24 cellular contexts compared by ENCODE assay signal in the genomic region with DNA sequence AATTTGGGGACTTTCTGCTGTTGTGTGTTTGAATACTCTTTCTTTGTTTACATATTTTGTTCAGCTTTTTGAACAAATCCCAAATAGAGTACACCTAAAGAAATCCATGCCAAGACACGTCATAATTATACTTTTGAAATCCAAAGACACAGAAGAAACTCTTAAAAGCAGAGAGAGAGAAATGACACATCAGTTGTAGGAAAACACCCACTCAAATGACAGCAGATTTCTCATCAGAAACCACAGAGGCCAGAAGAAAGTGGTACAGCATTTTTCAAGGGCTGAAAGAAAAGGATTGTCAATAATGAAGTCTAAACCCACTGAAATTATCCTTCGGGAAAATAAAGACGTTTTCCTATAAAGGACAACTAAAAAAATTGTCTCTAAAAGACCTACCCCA.
DNase-seq lines count a peak whose midpoint lies in the region; ATAC-seq, FAIRE-seq and TF ChIP-seq lines count a peak whose summit lies in the region.
"Had no signal": no experiment of that assay in that cellular context is flagged by ENCODE, and none has a peak within 500 bp of the region (broad histone marks: within the 10 kb centered on the region; RNA-seq: fewer than 3 reads in every experiment).

No MANE protein-coding gene starts in this region.

- peak overlapping the region; percentile 69 for H3K4me3 Mint-ChIP-seq in activated T-helper 1 cell treated with anti-CD3 and anti-CD28 coated beads, Interleukin-12 subunit alpha, Interleukin-12 subunit beta, Interleukin-2, Interleukin-4 antibody, amounts not matched to agents 30 ng/mL and 10 ng/mL and 1 ng/mL, durations not matched to agents 14 hours and 24 hours and 36 hours
- H3K4me3 Mint-ChIP-seq in progenitor cell of endocrine pancreas (ENCODE audit: low read depth), result no peak overlapping the region
- H3K4me3 Mint-ChIP-seq: CD14-positive monocyte; effector memory CD8-positive, alpha-beta T cell; nephron progenitor cell; T-helper 17 cell had no signal

- no peak for TF ChIP-seq CTCF in bronchial epithelial cell (IDR thresholded peaks at IDR 0.05; ENCODE audit: insufficient read depth, low read length, severe bottlenecking)
- no peak for TF ChIP-seq CTCF in progenitor cell of endocrine pancreas (IDR thresholded peaks at IDR 0.05; ENCODE audit: unreplicated experiment)

- DNase-seq in activated naive CD4-positive, alpha-beta T cell treated with anti-CD3 and anti-CD28 coated beads, Interleukin-2, amount 50 U/mL, for 72 hours (ENCODE audit: low spot score in 2 of 2), result no peak
- DNase-seq in activated naive CD4-positive, alpha-beta T cell treated with Interleukin-2 at 50 U/mL for 16 hours, result no peak
- no peak for DNase-seq in activated T-helper 1 cell treated with anti-CD3 and anti-CD28 coated beads, Interleukin-12 subunit alpha, Interleukin-12 subunit beta, Interleukin-2, Interleukin-4 antibody, amounts not matched to agents 30 ng/mL and 10 ng/mL and 1 ng/mL, durations not matched to agents 14 hours and 24 hours and 36 hours (ENCODE audit: low spot score)
- DNase-seq in bronchial epithelial cell (ENCODE audit: low read depth), result peak; percentile 92
- no peak for DNase-seq in stimulated activated naive CD8-positive, alpha-beta T cell treated with anti-CD3 and anti-CD28 coated beads, Interleukin-15, Interleukin-2, amounts not matched to agents 100 U/mL and 50 U/mL, for 24 hours
- no peak for DNase-seq in dedifferentiated amniotic fluid mesenchymal stem cell (ENCODE audit: extremely low spot score)
- no peak for DNase-seq in progenitor cell of endocrine pancreas (ENCODE audit: low spot score, unreplicated experiment)
- DNase-seq: colonic mucosa; DMS 273 treated with DMSO at 0.1 percent for 48 hours; effector memory CD8-positive, alpha-beta T cell; HCEC 1CT; hypothalamus; left ventricle myocardium superior; midbrain; NCI-H1092 treated with DMSO at 0.1 percent for 48 hours; NCI-H2029; nephron progenitor cell; pancreas; right cardiac atrium; T-helper 17 cell; transverse colon had no signal

- no peak for FAIRE-seq in bronchial epithelial cell (lab: Jason Lieb, UNC)
- FAIRE-seq: pancreas had no signal

- peaks cover 5 to 8% of the 10 kb centered on the region in 2 donors for H3K36me3 Mint-ChIP-seq in activated naive CD4-positive, alpha-beta T cell treated with anti-CD3 and anti-CD28 coated beads, Interleukin-2, amount 50 U/mL, for 72 hours
- peaks cover 11% of the 10 kb centered on the region for H3K36me3 Mint-ChIP-seq in activated T-helper 1 cell treated with anti-CD3 and anti-CD28 coated beads, Interleukin-12 subunit alpha, Interleukin-12 subunit beta, Interleukin-2, Interleukin-4 antibody, amounts not matched to agents 30 ng/mL and 10 ng/mL and 1 ng/mL, durations not matched to agents 14 hours and 24 hours and 36 hours (ENCODE audit: low read depth)
- no peaks in the 10 kb centered on the region for H3K36me3 Mint-ChIP-seq in progenitor cell of endocrine pancreas (ENCODE audit: insufficient read depth)

- peak; percentile 50 to 54 for ATAC-seq in activated naive CD4-positive, alpha-beta T cell treated with anti-CD3 and anti-CD28 coated beads, Interleukin-2, amount 50 U/mL, for 72 hours
- peak; percentile 26 for ATAC-seq in stimulated activated naive CD8-positive, alpha-beta T cell treated with anti-CD3 and anti-CD28 coated beads, Interleukin-15, Interleukin-2, amounts not matched to agents 100 U/mL and 50 U/mL, for 24 hours
- ATAC-seq: effector memory CD8-positive, alpha-beta T cell; gastroesophageal sphincter; left ventricle myocardium superior; pancreas; right cardiac atrium; T-helper 17 cell had no signal

- no peaks in the 10 kb centered on the region for H3K36me3 ChIP-seq in bronchial epithelial cell (ENCODE audit: control insufficient read depth, insufficient read depth, low read length)
- H3K36me3 ChIP-seq: colonic mucosa, esophagus muscularis mucosa, gastroesophageal sphincter, pancreas, transverse colon had no signal

- H3K27me3 Mint-ChIP-seq in activated T-helper 1 cell treated with anti-CD3 and anti-CD28 coated beads, Interleukin-12 subunit alpha, Interleukin-12 subunit beta, Interleukin-2, Interleukin-4 antibody, amounts not matched to agents 30 ng/mL and 10 ng/mL and 1 ng/mL, durations not matched to agents 14 hours and 24 hours and 36 hours (ENCODE audit: insufficient read depth), result peaks cover 5% of the 10 kb centered on the region
- peaks cover 30% of the 10 kb centered on the region for H3K27me3 Mint-ChIP-seq in progenitor cell of endocrine pancreas

- H3K9me3 Mint-ChIP-seq in activated naive CD4-positive, alpha-beta T cell treated with anti-CD3 and anti-CD28 coated beads, Interleukin-2, amount 50 U/mL, for 72 hours, result peaks cover 0 to 19% of the 10 kb centered on the region in 2 donors
- peaks cover 7% of the 10 kb centered on the region for H3K9me3 Mint-ChIP-seq in activated T-helper 1 cell treated with anti-CD3 and anti-CD28 coated beads, Interleukin-12 subunit alpha, Interleukin-12 subunit beta, Interleukin-2, Interleukin-4 antibody, amounts not matched to agents 30 ng/mL and 10 ng/mL and 1 ng/mL, durations not matched to agents 14 hours and 24 hours and 36 hours
- H3K9me3 Mint-ChIP-seq in progenitor cell of endocrine pancreas (ENCODE audit: low read depth), result no peaks in the 10 kb centered on the region
- H3K9me3 Mint-ChIP-seq: effector memory CD8-positive, alpha-beta T cell had no signal

- no peak overlapping the region for H3K4me3 ChIP-seq in bronchial epithelial cell (ENCODE audit: low read depth, low read length)
- H3K4me3 ChIP-seq: colonic mucosa, esophagus muscularis mucosa, gastroesophageal sphincter, pancreas, transverse colon had no signal

- intact Hi-C loops in activated T-helper 1 cell treated with anti-CD3 and anti-CD28 coated beads, Interleukin-12 subunit alpha, Interleukin-12 subunit beta, Interleukin-2, Interleukin-4 antibody, amounts not matched to agents 30 ng/mL and 10 ng/mL and 1 ng/mL, durations not matched to agents 14 hours and 24 hours and 36 hours (cut with micrococcal nuclease), result loop anchor here (1.0 to 5.0 kb wide), 12 partner anchors 11 to 1729 kb away; no protein-coding TSS in a partner anchor

- peaks cover 64% of the 10 kb centered on the region for H3K4me1 Mint-ChIP-seq in activated T-helper 1 cell treated with anti-CD3 and anti-CD28 coated beads, Interleukin-12 subunit alpha, Interleukin-12 subunit beta, Interleukin-2, Interleukin-4 antibody, amounts not matched to agents 30 ng/mL and 10 ng/mL and 1 ng/mL, durations not matched to agents 14 hours and 24 hours and 36 hours (ENCODE audit: low read depth)
- no peaks in the 10 kb centered on the region for H3K4me1 Mint-ChIP-seq in progenitor cell of endocrine pancreas (ENCODE audit: low read depth)

- H3K27ac Mint-ChIP-seq in activated naive CD4-positive, alpha-beta T cell treated with anti-CD3 and anti-CD28 coated beads, Interleukin-2, amount 50 U/mL, for 72 hours, result peak overlapping the region; percentile 89 to 96
- peak overlapping the region; percentile 91 for H3K27ac Mint-ChIP-seq in activated T-helper 1 cell treated with anti-CD3 and anti-CD28 coated beads, Interleukin-12 subunit alpha, Interleukin-12 subunit beta, Interleukin-2, Interleukin-4 antibody, amounts not matched to agents 30 ng/mL and 10 ng/mL and 1 ng/mL, durations not matched to agents 14 hours and 24 hours and 36 hours
- no peak overlapping the region for H3K27ac Mint-ChIP-seq in progenitor cell of endocrine pancreas
- H3K27ac Mint-ChIP-seq: CD14-positive monocyte; effector memory CD8-positive, alpha-beta T cell; nephron progenitor cell; T-helper 17 cell had no signal

- H3K27me3 ChIP-seq in bronchial epithelial cell (ENCODE audit: control insufficient read depth, insufficient read depth, low read length), result peaks cover 1% of the 10 kb centered on the region
- H3K27me3 ChIP-seq: colonic mucosa, esophagus muscularis mucosa, gastroesophageal sphincter, pancreas, transverse colon had no signal
